9 cellular contexts compared by ENCODE assay signal in the genomic region with DNA sequence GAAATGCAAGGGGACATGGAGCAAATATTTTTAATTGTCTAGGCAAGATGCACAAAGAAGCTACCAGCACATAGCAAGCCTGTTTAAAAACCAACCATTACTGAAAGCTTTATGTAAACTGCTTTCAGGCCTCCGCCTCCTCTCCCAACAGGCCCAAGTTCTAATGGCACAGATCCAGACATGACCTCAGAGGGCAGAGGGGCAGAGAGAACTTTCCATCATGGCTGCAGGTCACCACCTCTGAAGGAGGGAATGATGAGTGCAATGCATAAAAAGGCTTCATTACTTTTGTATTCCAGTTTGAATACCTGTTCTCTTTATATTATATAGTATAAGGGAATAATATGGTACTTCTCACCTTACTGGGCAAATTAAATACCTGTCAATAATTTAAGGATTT. TPM values are rescaled to one million over a fixed set of nuclear protein-coding genes. Genes with fewer than 3 reads are reported as not detected.
DNase-seq lines count a peak whose midpoint lies in the region; ATAC-seq and TF ChIP-seq lines count a peak whose summit lies in the region.
"Had no signal": no experiment of that assay in that cellular context is flagged by ENCODE, and none has a peak within 500 bp of the region (broad histone marks: within the 10 kb centered on the region; RNA-seq: fewer than 3 reads in every experiment).

No MANE protein-coding gene starts in this region.

- peak; percentile 48 for DNase-seq in activated CD8-positive, alpha-beta memory T cell treated with anti-CD3 and anti-CD28 coated beads for 24 hours
- DNase-seq in activated CD8-positive, alpha-beta memory T cell treated with anti-CD3 and anti-CD28 coated beads, Interleukin-2, amount 50 U/mL, for 48 hours = no peak
- no peak for DNase-seq in central memory CD8-positive, alpha-beta T cell (ENCODE audit: low spot score in 2 of 2)
- peak; percentile 79 for DNase-seq in medulla oblongata (ENCODE audit: extremely low spot score)
- peak; percentile 73 for DNase-seq in transverse colon
- DNase-seq in NCI-H2081 (lab: John Stamatoyannopoulos, UW) = no peak
- DNase-seq in ecto neural progenitor cell (ENCODE audit: low spot score) = no peak

- H3K36me3 ChIP-seq in transverse colon = peaks cover 0 to 98% (median 51%) of the 10 kb centered on the region in 4 donors

- intact Hi-C loops in transverse colon (cut with DNase I; ENCODE audit: low total_unique reads) = no loop called here

- no peak for ATAC-seq in central memory CD8-positive, alpha-beta T cell (replicated peaks; ENCODE audit: extremely low read depth, poor library complexity, severe bottlenecking)
- ATAC-seq in HG02642 (IDR thresholded peaks at IDR 0.05; ENCODE audit: poor library complexity, unreplicated experiment) = no peak

- peaks cover 94% of the 10 kb centered on the region for H3K36me3 Mint-ChIP-seq in central memory CD8-positive, alpha-beta T cell (ENCODE audit: insufficient read depth)

- no peaks in the 10 kb centered on the region for H3K9me3 Mint-ChIP-seq in central memory CD8-positive, alpha-beta T cell

- in situ Hi-C loops in transverse colon (cut with MboI; ENCODE audit: low pct_ligation_motif_present in 1 of 4, low pct_unique_long_range_greater_than_20kb in 1 of 4, low sequenced_read_pairs in 3 of 4) = no loop called here

- peaks cover 13% of the 10 kb centered on the region for H3K4me1 Mint-ChIP-seq in central memory CD8-positive, alpha-beta T cell

- H3K4me3 Mint-ChIP-seq in central memory CD8-positive, alpha-beta T cell = no peak overlapping the region

- no peak for TF ChIP-seq POLR2A in transverse colon (IDR thresholded peaks at IDR 0.05)

- TF ChIP-seq EP300 in transverse colon (IDR thresholded peaks at IDR 0.05; ENCODE audit: low read depth) = no peak

- no peaks in the 10 kb centered on the region for H3K9me3 ChIP-seq in transverse colon

- TF ChIP-seq CTCF in transverse colon (IDR thresholded peaks at IDR 0.05) = no peak

- no peaks in the 10 kb centered on the region for H3K27me3 ChIP-seq in transverse colon

- no peaks in the 10 kb centered on the region for H3K27me3 Mint-ChIP-seq in central memory CD8-positive, alpha-beta T cell

- H3K4me3 ChIP-seq in transverse colon = no peak overlapping the region

- peak overlapping the region; percentile 70 for H3K27ac Mint-ChIP-seq in central memory CD8-positive, alpha-beta T cell (ENCODE audit: low read depth)

- peak overlapping the region; percentile 58 to 74 (median 69) for H3K27ac ChIP-seq in transverse colon

- 39% methylated on average over 1 of the region's 1 CpG; no CpG with 5 or more reads in 1 of the 2 donors for WGBS in transverse colon (ENCODE audit: low coverage in 1 of 2), 2 donors

- peaks cover 9 to 21% (median 10%) of the 10 kb centered on the region in 4 donors for H3K4me1 ChIP-seq in transverse colon

RNA-seq across cellular contexts. Expression of a gene that starts 15.2 kb away (rescaled TPM):
- 1,000 to 10,000 TPM in 1 of 4 donors, 100 to 1,000 TPM in 3; 506 to 1,034 (median 728) TPM for total RNA-seq in transverse colon

RNA-seq across cellular contexts. Expression of a gene that starts 23.0 kb away (rescaled TPM):
- total RNA-seq in transverse colon = 10 to 100 TPM in 1 of 4 donors, 1 to 10 TPM in 2, not detected in 1; 5.6 to 12.5 (median 8.7) TPM

RNA-seq across cellular contexts. Expression of a gene that starts 35.9 kb away (rescaled TPM):
- total RNA-seq in transverse colon = not detected
- total RNA-seq: renal cortical epithelial cell had no signal

Comparison
In these comparisons a context has a peak if more than half of its experiments do, and no peak if none do; other contexts are left out.
1. DNase-seq: peak in activated CD8-positive, alpha-beta memory T cell treated with anti-CD3 and anti-CD28 coated beads for 24 hours (single experiment), medulla oblongata (single experiment) and transverse colon (single experiment); none in activated CD8-positive, alpha-beta memory T cell treated with anti-CD3 and anti-CD28 coated beads, Interleukin-2, amount 50 U/mL, for 48 hours (single experiment), central memory CD8-positive, alpha-beta T cell (0 of 2), NCI-H2081 (0 of 2) and ecto neural progenitor cell (single experiment).